ENCODE assay signal across 32 cellular contexts in genomic region chr6:36230376-36230775, GRCh38. TPM values are rescaled to one million over a fixed set of nuclear protein-coding genes. Genes with fewer than 3 reads are reported as not detected.
"Had no signal": no experiment of that assay in that cellular context is flagged by ENCODE, and none has a peak within 500 bp of the region (broad histone marks: within the 10 kb centered on the region; RNA-seq: fewer than 3 reads in every experiment).

No MANE protein-coding gene starts in this region.

- H3K27me3 ChIP-seq: ascending aorta, body of pancreas, MG63, SJSA1 had no signal

- DNase-seq: activated CD4-positive, alpha-beta T cell treated with anti-CD3 and anti-CD28 coated beads for 48 hours; activated CD4-positive, alpha-beta T cell treated with anti-CD3 and anti-CD28 coated beads, Interleukin-2, amount 50 U/mL, for 4 hours; activated CD4-positive, CD25-positive, alpha-beta regulatory T cell treated with anti-CD3 and anti-CD28 coated beads, Interleukin-2, amount 50 U/mL, for 72 hours; activated CD8-positive, alpha-beta memory T cell treated with anti-CD3 and anti-CD28 coated beads, Interleukin-2, amount 10 ng/mL, durations not matched to agents 7 days and 5 days; activated CD8-positive, alpha-beta T cell treated with anti-CD3 and anti-CD28 coated beads, Interleukin-2, amount 10 ng/mL, durations not matched to agents 7 days and 5 days; activated effector memory CD4-positive, alpha-beta T cell treated with anti-CD3 and anti-CD28 coated beads, Interleukin-2, amount 50 U/mL, for 16 hours; activated naive CD4-positive, alpha-beta T cell treated with Interleukin-2 at 50 U/mL for 16 hours; activated naive CD8-positive, alpha-beta T cell treated with anti-CD3 and anti-CD28 coated beads, Interleukin-2, amount 50 U/mL, for 24 hours; activated T-cell treated with anti-CD3 and anti-CD28 coated beads, Interleukin-2, amount 50 U/mL, for 4 hours; amniotic stem cell; body of pancreas; MG63; MV-4-11; NCI-H1105; NCI-H1436; NCI-H1694 treated with DMSO at 0.1 percent for 48 hours; NCI-H2081; NCI-H510A treated with DMSO at 0.1 percent for 48 hours; NCI-H69; NK-92 treated with Interleukin-12 subunit alpha and Interleukin-12 subunit beta, amount 100 ng/mL, for 24 hours; OCI-M1; RPMI8226; SHP77; SW 1271 had no signal

- H3K27ac Mint-ChIP-seq: activated CD8-positive, alpha-beta memory T cell treated with anti-CD3 and anti-CD28 coated beads, Interleukin-2, amount 10 ng/mL, durations not matched to agents 7 days and 5 days; activated CD8-positive, alpha-beta T cell treated with anti-CD3 and anti-CD28 coated beads, Interleukin-2, amount 10 ng/mL, durations not matched to agents 7 days and 5 days; activated naive CD8-positive, alpha-beta T cell treated with anti-CD3 and anti-CD28 coated beads, Interleukin-2, amount 50 U/mL, for 24 hours; T-helper 1 cell treated with Interleukin-12 subunit alpha and Interleukin-12 subunit beta and Interleukin-4 antibody, amounts not matched to agents 30 μg/mL and 1 μg/mL, for 36 hours; WTC11 had no signal

- H3K4me2 ChIP-seq: KMS-11 had no signal

- ATAC-seq: activated CD8-positive, alpha-beta memory T cell treated with anti-CD3 and anti-CD28 coated beads, Interleukin-2, amount 10 ng/mL, durations not matched to agents 7 days and 5 days; activated CD8-positive, alpha-beta T cell treated with anti-CD3 and anti-CD28 coated beads, Interleukin-2, amount 10 ng/mL, durations not matched to agents 7 days and 5 days; activated naive CD4-positive, alpha-beta T cell treated with anti-CD3 and anti-CD28 coated beads, Interleukin-2, amount 50 U/mL, for 72 hours; activated naive CD8-positive, alpha-beta T cell treated with anti-CD3 and anti-CD28 coated beads, Interleukin-2, amount 50 U/mL, for 24 hours; activated T-cell treated with anti-CD3 and anti-CD28 coated beads, Interleukin-2, amount 50 U/mL, for 4 hours; body of pancreas; Panc1; SK-N-SH treated with all-trans-retinoic acid at 6 μM for 48 hours; WTC11 had no signal

- H3K4me1 ChIP-seq: ascending aorta, body of pancreas, SJSA1 had no signal

- H3K9me3 Mint-ChIP-seq: activated naive CD4-positive, alpha-beta T cell treated with anti-CD3 and anti-CD28 coated beads, Interleukin-2, amount 50 U/mL, for 72 hours; activated naive CD8-positive, alpha-beta T cell treated with anti-CD3 and anti-CD28 coated beads, Interleukin-2, amount 50 U/mL, for 24 hours; activated T-cell treated with anti-CD3 and anti-CD28 coated beads, Interleukin-2, amount 50 U/mL, for 4 hours; T-helper 1 cell treated with Interleukin-12 subunit alpha and Interleukin-12 subunit beta and Interleukin-4 antibody, amounts not matched to agents 30 μg/mL and 1 μg/mL, for 36 hours; WTC11 had no signal

- H3K4me3 ChIP-seq: ascending aorta, body of pancreas, MG63, SJSA1 had no signal

- H3K4me1 Mint-ChIP-seq: activated naive CD8-positive, alpha-beta T cell treated with anti-CD3 and anti-CD28 coated beads, Interleukin-2, amount 50 U/mL, for 24 hours had no signal

- H3K9ac ChIP-seq: KMS-11 had no signal

- H3K9me3 ChIP-seq: ascending aorta, body of pancreas, MG63, SJSA1 had no signal

- H3K4me3 Mint-ChIP-seq: activated CD8-positive, alpha-beta memory T cell treated with anti-CD3 and anti-CD28 coated beads, Interleukin-2, amount 10 ng/mL, durations not matched to agents 7 days and 5 days; activated CD8-positive, alpha-beta T cell treated with anti-CD3 and anti-CD28 coated beads, Interleukin-2, amount 10 ng/mL, durations not matched to agents 7 days and 5 days; activated naive CD8-positive, alpha-beta T cell treated with anti-CD3 and anti-CD28 coated beads, Interleukin-2, amount 50 U/mL, for 24 hours; activated T-cell treated with anti-CD3 and anti-CD28 coated beads, Interleukin-2, amount 50 U/mL, for 4 hours; T-helper 1 cell treated with Interleukin-12 subunit alpha and Interleukin-12 subunit beta and Interleukin-4 antibody, amounts not matched to agents 30 μg/mL and 1 μg/mL, for 36 hours; WTC11 had no signal

- H3K27ac ChIP-seq: ascending aorta, body of pancreas, KMS-11, SJSA1 had no signal

RNA-seq across cellular contexts. Expression of gene PNPLA1, which starts 39.5 kb away (rescaled TPM):
- total RNA-seq: activated CD8-positive, alpha-beta memory T cell treated with anti-CD3 and anti-CD28 coated beads, Interleukin-2, amount 10 ng/mL, durations not matched to agents 7 days and 5 days; activated CD8-positive, alpha-beta T cell treated with anti-CD3 and anti-CD28 coated beads, Interleukin-2, amount 10 ng/mL, durations not matched to agents 7 days and 5 days; activated naive CD4-positive, alpha-beta T cell treated with anti-CD3 and anti-CD28 coated beads, Interleukin-2, amount 50 U/mL, for 72 hours; ascending aorta; body of pancreas; SJSA1; WTC11 had no signal
